In the genomic region with DNA sequence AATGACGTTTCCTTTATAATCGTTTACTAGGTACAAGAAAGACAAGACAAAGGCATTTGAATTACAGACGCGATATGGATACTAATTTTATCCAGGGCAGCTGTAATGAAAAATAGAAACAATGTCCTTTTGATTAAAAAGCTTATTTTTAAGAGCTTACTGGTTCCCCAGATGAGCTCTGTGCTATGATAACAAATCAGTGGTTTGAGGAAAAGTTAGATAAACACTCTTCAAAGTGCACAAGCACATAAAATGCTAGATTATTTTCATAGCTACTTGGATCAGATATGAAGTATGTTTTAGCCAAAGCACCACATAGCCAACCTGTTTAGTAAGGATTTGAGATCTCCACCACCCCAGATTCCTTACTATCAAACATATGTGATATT, we compare ENCODE assay signal across 8 cellular contexts. TPM values are rescaled to one million over a fixed set of nuclear protein-coding genes. Genes with fewer than 3 reads are reported as not detected.
DNase-seq lines count a peak whose midpoint lies in the region; ATAC-seq and TF ChIP-seq lines count a peak whose summit lies in the region.

No MANE protein-coding gene starts in this region.

- H3K27ac ChIP-seq in CD8-positive, alpha-beta T cell (ENCODE audit: low read depth, low read length) = peak overlapping the region; percentile 93
- H3K27ac ChIP-seq in dorsolateral prefrontal cortex = peak overlapping the region; percentile 63 to 99 (median 98)

- H3K4me1 ChIP-seq in CD8-positive, alpha-beta T cell (ENCODE audit: insufficient read depth, low read length) = peaks cover 26% of the 10 kb centered on the region

- peaks cover 34% of the 10 kb centered on the region for H3K4me1 Mint-ChIP-seq in CD8-positive, alpha-beta T cell (ENCODE audit: low read depth)
- peaks cover 39% of the 10 kb centered on the region for H3K4me1 Mint-ChIP-seq in neural crest cell

- H3K27me3 Mint-ChIP-seq in CD8-positive, alpha-beta T cell (ENCODE audit: low read depth) = no peaks in the 10 kb centered on the region
- H3K27me3 Mint-ChIP-seq in neural crest cell (ENCODE audit: low read depth) = no peaks in the 10 kb centered on the region

- no peaks in the 10 kb centered on the region for H3K36me3 ChIP-seq in CD8-positive, alpha-beta T cell (ENCODE audit: insufficient read depth, low read length)
- H3K36me3 ChIP-seq in MG63 = peaks cover 32% of the 10 kb centered on the region

- H3K4me3 Mint-ChIP-seq in CD8-positive, alpha-beta T cell = peak overlapping the region; percentile 91
- peak overlapping the region; percentile 90 for H3K4me3 Mint-ChIP-seq in neural crest cell

- peak overlapping the region; percentile 94 for H3K4me3 ChIP-seq in CD8-positive, alpha-beta T cell (ENCODE audit: low read depth, low read length)
- peak overlapping the region; percentile 71 for H3K4me3 ChIP-seq in MG63
- H3K4me3 ChIP-seq in dorsolateral prefrontal cortex = peak overlapping the region; percentile 72 to 100 (median 96)

- H3K9me3 ChIP-seq in CD8-positive, alpha-beta T cell (ENCODE audit: low read length) = no peaks in the 10 kb centered on the region
- peaks cover 7% of the 10 kb centered on the region for H3K9me3 ChIP-seq in MG63

- H3K27ac Mint-ChIP-seq in CD8-positive, alpha-beta T cell = peak overlapping the region; percentile 95
- peak overlapping the region; percentile 97 for H3K27ac Mint-ChIP-seq in neural crest cell (ENCODE audit: unreplicated experiment)

- no peaks in the 10 kb centered on the region for H3K27me3 ChIP-seq in CD8-positive, alpha-beta T cell (ENCODE audit: insufficient read depth, low read length)
- H3K27me3 ChIP-seq in MG63 (no peaks in the 10 kb centered on the region), dorsolateral prefrontal cortex (no peaks in the 10 kb centered on the region)

- TF ChIP-seq CTCF in CD8-positive, alpha-beta T cell (IDR thresholded peaks at IDR 0.05) = no peak
- TF ChIP-seq CTCF in dorsolateral prefrontal cortex (IDR thresholded peaks at IDR 0.05 in 54 of 56, conservative IDR thresholded peaks at IDR 0.05 in 2 of 56; ENCODE audit: low read depth in 1 of 56, partially characterized antibody in 56 of 56) = no peak
- TF ChIP-seq CTCF in neural crest cell (conservative IDR thresholded peaks at IDR 0.05) = no peak

- POLR2A ChIA-PET in CD8-positive, alpha-beta T cell (lab: Charles Lee) = interaction anchor here (0.9 to 11.9 kb wide), 8 partner anchors 21 to 194 kb away, joined by 3 to 475 read pairs (median 14); partner anchors contain the start of genes NT5E and SNX14

- no peak for ATAC-seq in CD8-positive, alpha-beta T cell
- ATAC-seq in HG03135 (IDR thresholded peaks at IDR 0.05; ENCODE audit: unreplicated experiment) = no peak

- H3K36me3 Mint-ChIP-seq in CD8-positive, alpha-beta T cell = peaks cover 29% of the 10 kb centered on the region
- H3K36me3 Mint-ChIP-seq in neural crest cell (ENCODE audit: low read depth) = peaks cover 28% of the 10 kb centered on the region

- intact Hi-C loops in CD8-positive, alpha-beta T cell (cut with DNase I, micrococcal nuclease) = loop anchor here in 1 of 2 experiments (5.0 kb wide), 1 partner anchor 1417 kb away; the partner anchor contains the start of gene CEP162
- intact Hi-C loops in dorsolateral prefrontal cortex (cut with DNase I) = no loop called here

- no peaks in the 10 kb centered on the region for H3K9me3 Mint-ChIP-seq in CD8-positive, alpha-beta T cell
- peaks cover 8% of the 10 kb centered on the region for H3K9me3 Mint-ChIP-seq in neural crest cell

- CTCF ChIA-PET in CD8-positive, alpha-beta T cell (lab: Charles Lee) = interaction anchor here (2.6 to 2.8 kb wide), 2 partner anchors 26 to 34 kb away, joined by 14 to 16 read pairs; no protein-coding TSS in a partner anchor

- DNase-seq in CD8-positive, alpha-beta T cell = no peak
- DNase-seq in MG63 (no peak), dorsolateral prefrontal cortex (no peak), neural crest cell (ENCODE audit: low read depth, low spot score) (no peak), NCI-H2081 treated with DMSO at 0.1 percent for 48 hours (lab: John Stamatoyannopoulos, UW) (no peak), AG08396 (ENCODE audit: low spot score) (no peak), SHP77 (lab: John Stamatoyannopoulos, UW) (no peak)

RNA-seq across cellular contexts. Expression of gene SYNCRIP, which starts 1.7 kb away (rescaled TPM):
- 10 to 100 TPM; 64.0 to 64.3 TPM for total RNA-seq in CD8-positive, alpha-beta T cell
- total RNA-seq in MG63 (2014; rRNA removed; shearing (Covaris generic); ENCODE audit: low replicate concordance) = 89.9 and 199 TPM in 2 replicates
- 10 to 100 TPM; 36.9 to 66.3 (median 53.8) TPM for total RNA-seq in dorsolateral prefrontal cortex
- 144 and 146 TPM in 2 replicates for total RNA-seq in neural crest cell

RNA-seq across cellular contexts. Expression of gene SNX14, which starts 50.7 kb away (rescaled TPM):
- 10 to 100 TPM; 34.2 to 38.1 TPM for total RNA-seq in CD8-positive, alpha-beta T cell
- 65.8 and 88.2 TPM in 2 replicates for total RNA-seq in MG63 (2014; rRNA removed; shearing (Covaris generic); ENCODE audit: low replicate concordance)
- total RNA-seq in dorsolateral prefrontal cortex = 100 to 1,000 TPM in 46 of 120 experiments, 10 to 100 TPM in 74; 64.2 to 128 (median 96.7) TPM
- total RNA-seq in neural crest cell = 54.1 and 56.4 TPM in 2 replicates
